17 cellular contexts compared by ENCODE assay signal in genomic region chr17:67868176-67868575, GRCh38.
"Had no signal": no experiment of that assay in that cellular context is flagged by ENCODE, and none has a peak within 500 bp of the region (broad histone marks: within the 10 kb centered on the region; RNA-seq: fewer than 3 reads in every experiment).

No MANE protein-coding gene starts in this region.

- H3K4me3 Mint-ChIP-seq: activated CD4-positive, alpha-beta memory T cell treated with anti-CD3 and anti-CD28 coated beads for 36 hours; activated CD4-positive, alpha-beta T cell treated with anti-CD3 and anti-CD28 coated beads, Interleukin-2, amount 10 ng/mL, durations not matched to agents 7 days and 5 days had no signal

- H3K9me3 Mint-ChIP-seq: activated CD4-positive, alpha-beta memory T cell treated with anti-CD3 and anti-CD28 coated beads for 36 hours; activated CD4-positive, alpha-beta T cell treated with anti-CD3 and anti-CD28 coated beads, Interleukin-2, amount 10 ng/mL, durations not matched to agents 7 days and 5 days; activated T-helper 2 cell treated with anti-CD3 and anti-CD28 coated beads, Interferon-gamma antibody, Interleukin-2, Interleukin-4, amounts not matched to agents 10 μg/mL and 5 μg/mL and 100 μg/mL, durations not matched to agents 14 hours and 24 hours and 36 hours had no signal

- H3K27me3 Mint-ChIP-seq: activated CD4-positive, alpha-beta memory T cell treated with anti-CD3 and anti-CD28 coated beads for 36 hours; activated CD4-positive, alpha-beta T cell treated with anti-CD3 and anti-CD28 coated beads, Interleukin-2, amount 10 ng/mL, durations not matched to agents 7 days and 5 days had no signal

- ATAC-seq: PC-3 had no signal

- DNase-seq: activated CD4-positive, alpha-beta memory T cell treated with anti-CD3 and anti-CD28 coated beads for 36 hours; activated CD4-positive, alpha-beta T cell treated with anti-CD3 and anti-CD28 coated beads, Interleukin-2, amount 10 ng/mL, durations not matched to agents 7 days and 5 days; activated CD4-positive, CD25-positive, alpha-beta regulatory T cell; activated CD8-positive, alpha-beta memory T cell treated with anti-CD3 and anti-CD28 coated beads, Interleukin-2, amount 50 U/mL, for 48 hours; activated naive CD4-positive, alpha-beta T cell treated with anti-CD3 and anti-CD28 coated beads, Interleukin-2, amount 50 U/mL, for 16 hours; activated T-cell treated with anti-CD3 and anti-CD28 coated beads, Interleukin-2, amount 50 U/mL, for 48 hours; brain microvascular endothelial cell; Karpas-422; NCI-H1105 treated with DMSO at 0.1 percent for 48 hours; NCI-H1436 treated with DMSO at 0.1 percent for 48 hours; NCI-H187; NCI-H2081; NCI-H446; NCI-H524; PC-3; SHP77 had no signal

- H3K27ac Mint-ChIP-seq: activated CD4-positive, alpha-beta memory T cell treated with anti-CD3 and anti-CD28 coated beads for 36 hours; activated CD4-positive, alpha-beta T cell treated with anti-CD3 and anti-CD28 coated beads, Interleukin-2, amount 10 ng/mL, durations not matched to agents 7 days and 5 days had no signal
